Comparison of ENCODE assay signal across 11 cellular contexts in the genomic region with DNA sequence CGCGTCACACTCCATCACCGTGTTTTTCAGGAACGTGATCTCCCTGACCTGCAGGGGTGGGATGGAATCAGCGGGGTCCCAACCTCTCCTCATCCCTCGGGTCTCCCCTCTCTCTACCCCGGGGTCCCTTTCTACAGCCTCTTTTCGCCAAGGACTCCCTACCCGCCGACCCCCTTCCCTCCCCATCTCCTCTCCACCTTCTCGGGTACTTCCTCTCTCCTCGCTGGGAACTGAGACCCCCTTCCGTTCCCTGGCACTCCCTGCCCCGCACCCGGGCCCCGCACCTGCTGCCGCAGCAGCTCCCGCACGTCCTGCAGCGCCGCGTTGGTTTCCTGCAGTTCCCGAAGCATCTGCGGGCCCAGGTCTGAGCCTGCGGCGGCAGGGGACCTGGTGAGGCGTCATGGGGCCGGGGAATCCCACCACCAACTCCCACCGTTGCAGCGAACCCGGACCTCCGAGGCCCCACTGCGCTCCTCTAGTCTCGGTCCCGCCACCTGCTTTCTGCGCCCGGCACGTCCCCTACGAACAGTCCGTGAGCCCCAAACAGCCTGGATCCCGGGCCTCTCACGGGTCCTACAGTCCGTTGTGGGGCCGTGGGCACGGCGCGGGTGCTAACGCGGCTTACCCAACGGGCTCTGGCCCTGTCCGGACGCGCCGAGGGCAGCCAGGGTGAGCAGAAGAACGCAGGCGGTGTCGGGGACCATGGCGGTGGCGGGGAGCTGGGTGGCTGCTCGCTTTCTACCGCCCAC. TPM values are rescaled to one million over a fixed set of nuclear protein-coding genes. Genes with fewer than 3 reads are reported as not detected.
A peak's percentile ranks its signal among the peaks of the same experiment; 100 is the strongest.
DNase-seq lines count a peak whose midpoint lies in the region; ATAC-seq and TF ChIP-seq lines count a peak whose summit lies in the region.
"Had no signal": no experiment of that assay in that cellular context is flagged by ENCODE, and none has a peak within 500 bp of the region (broad histone marks: within the 10 kb centered on the region; RNA-seq: fewer than 3 reads in every experiment).

A gene (minus strand): TSS at position 740 of the 749 bp plus-strand sequence. CDS start 36 bp downstream, at position 704.

- intact Hi-C loops in activated CD8-positive, alpha-beta T cell treated with anti-CD3 and anti-CD28 coated beads for 36 hours (cut with micrococcal nuclease) = no loop called here
- intact Hi-C loops in lower lobe of right lung (cut with DNase I) = no loop called here

- DNase-seq in activated CD8-positive, alpha-beta T cell treated with anti-CD3 and anti-CD28 coated beads for 36 hours = no peak
- no peak for DNase-seq in activated CD8-positive, alpha-beta T cell treated with anti-CD3 and anti-CD28 coated beads, Interleukin-2, amount 10 ng/mL, durations not matched to agents 7 days and 5 days
- DNase-seq in activated naive CD8-positive, alpha-beta T cell treated with anti-CD3 and anti-CD28 coated beads, Interleukin-2, amount 50 U/mL, for 24 hours = no peak
- no peak for DNase-seq in lower lobe of right lung
- DNase-seq: hippocampal formation, NCI-H1092 treated with DMSO at 0.1 percent for 48 hours had no signal

- H3K36me3 ChIP-seq in lower lobe of right lung = no peaks in the 10 kb centered on the region

- H3K27me3 Mint-ChIP-seq in activated CD8-positive, alpha-beta T cell treated with anti-CD3 and anti-CD28 coated beads for 36 hours = peaks cover 74% of the 10 kb centered on the region
- peaks cover 79% of the 10 kb centered on the region for H3K27me3 Mint-ChIP-seq in activated CD8-positive, alpha-beta T cell treated with anti-CD3 and anti-CD28 coated beads, Interleukin-2, amount 10 ng/mL, durations not matched to agents 7 days and 5 days (ENCODE audit: low read depth)
- peaks cover 81% of the 10 kb centered on the region for H3K27me3 Mint-ChIP-seq in activated naive CD8-positive, alpha-beta T cell treated with anti-CD3 and anti-CD28 coated beads, Interleukin-2, amount 50 U/mL, for 24 hours

- peaks cover 93% of the 10 kb centered on the region for H3K27me3 ChIP-seq in lower lobe of right lung (ENCODE audit: low read depth)

- POLR2A ChIA-PET in activated CD8-positive, alpha-beta T cell treated with anti-CD3 and anti-CD28 coated beads for 36 hours (lab: Charles Lee) = no interaction called here
- POLR2A ChIA-PET in activated CD8-positive, alpha-beta T cell treated with anti-CD3 and anti-CD28 coated beads, Interleukin-2, amount 10 ng/mL, durations not matched to agents 7 days and 5 days (lab: Charles Lee) = no interaction called here

- H3K4me3 Mint-ChIP-seq in activated CD8-positive, alpha-beta T cell treated with anti-CD3 and anti-CD28 coated beads for 36 hours = peak within 1 kb of the TSS; percentile 48
- H3K4me3 Mint-ChIP-seq in activated CD8-positive, alpha-beta T cell treated with anti-CD3 and anti-CD28 coated beads, Interleukin-2, amount 10 ng/mL, durations not matched to agents 7 days and 5 days = no peak within 1 kb of the TSS
- peak within 1 kb of the TSS; percentile 59 for H3K4me3 Mint-ChIP-seq in activated naive CD8-positive, alpha-beta T cell treated with anti-CD3 and anti-CD28 coated beads, Interleukin-2, amount 50 U/mL, for 24 hours

- peaks cover 3% of the 10 kb centered on the region for H3K9me3 Mint-ChIP-seq in activated CD8-positive, alpha-beta T cell treated with anti-CD3 and anti-CD28 coated beads for 36 hours
- no peaks in the 10 kb centered on the region for H3K9me3 Mint-ChIP-seq in activated CD8-positive, alpha-beta T cell treated with anti-CD3 and anti-CD28 coated beads, Interleukin-2, amount 10 ng/mL, durations not matched to agents 7 days and 5 days (ENCODE audit: insufficient read depth)
- H3K9me3 Mint-ChIP-seq in activated naive CD8-positive, alpha-beta T cell treated with anti-CD3 and anti-CD28 coated beads, Interleukin-2, amount 50 U/mL, for 24 hours = no peaks in the 10 kb centered on the region

- H3K27ac Mint-ChIP-seq in activated CD8-positive, alpha-beta T cell treated with anti-CD3 and anti-CD28 coated beads for 36 hours = no peak within 1 kb of the TSS
- H3K27ac Mint-ChIP-seq in activated CD8-positive, alpha-beta T cell treated with anti-CD3 and anti-CD28 coated beads, Interleukin-2, amount 10 ng/mL, durations not matched to agents 7 days and 5 days = no peak within 1 kb of the TSS
- no peak within 1 kb of the TSS for H3K27ac Mint-ChIP-seq in activated naive CD8-positive, alpha-beta T cell treated with anti-CD3 and anti-CD28 coated beads, Interleukin-2, amount 50 U/mL, for 24 hours

- CTCF ChIA-PET in activated CD8-positive, alpha-beta T cell treated with anti-CD3 and anti-CD28 coated beads for 36 hours (lab: Charles Lee) = no interaction called here
- CTCF ChIA-PET in activated CD8-positive, alpha-beta T cell treated with anti-CD3 and anti-CD28 coated beads, Interleukin-2, amount 10 ng/mL, durations not matched to agents 7 days and 5 days (lab: Charles Lee) = interaction anchor here (1.2 kb wide), 1 partner anchor 56 kb away, joined by 3 read pairs; no protein-coding TSS in a partner anchor

- no peak within 1 kb of the TSS for H3K27ac ChIP-seq in lower lobe of right lung

- H3K36me3 Mint-ChIP-seq in activated CD8-positive, alpha-beta T cell treated with anti-CD3 and anti-CD28 coated beads for 36 hours (ENCODE audit: low read depth) = peaks cover 3% of the 10 kb centered on the region
- H3K36me3 Mint-ChIP-seq in activated CD8-positive, alpha-beta T cell treated with anti-CD3 and anti-CD28 coated beads, Interleukin-2, amount 10 ng/mL, durations not matched to agents 7 days and 5 days (ENCODE audit: low read depth) = peaks cover 5% of the 10 kb centered on the region
- peaks cover 2% of the 10 kb centered on the region for H3K36me3 Mint-ChIP-seq in activated naive CD8-positive, alpha-beta T cell treated with anti-CD3 and anti-CD28 coated beads, Interleukin-2, amount 50 U/mL, for 24 hours (ENCODE audit: low read depth)

- peak within 1 kb of the TSS; percentile 39 for H3K4me3 ChIP-seq in lower lobe of right lung

- no peak for ATAC-seq in activated CD8-positive, alpha-beta T cell treated with anti-CD3 and anti-CD28 coated beads for 36 hours
- no peak for ATAC-seq in activated CD8-positive, alpha-beta T cell treated with anti-CD3 and anti-CD28 coated beads, Interleukin-2, amount 10 ng/mL, durations not matched to agents 7 days and 5 days
- ATAC-seq in activated naive CD8-positive, alpha-beta T cell treated with anti-CD3 and anti-CD28 coated beads, Interleukin-2, amount 50 U/mL, for 24 hours = no peak
- ATAC-seq in lower lobe of right lung (no peak), GM18517 (IDR thresholded peaks at IDR 0.05; ENCODE audit: unreplicated experiment) (no peak), GM21717 (IDR thresholded peaks at IDR 0.05; ENCODE audit: unreplicated experiment) (no peak), GM18907 (IDR thresholded peaks at IDR 0.05; ENCODE audit: unreplicated experiment) (no peak)

- TF ChIP-seq CTCF in activated CD8-positive, alpha-beta T cell treated with anti-CD3 and anti-CD28 coated beads for 36 hours (IDR thresholded peaks at IDR 0.05) = no peak
- no peak for TF ChIP-seq CTCF in lower lobe of right lung (IDR thresholded peaks at IDR 0.05)
- no peak for TF ChIP-seq CTCF in subcutaneous adipose tissue (IDR thresholded peaks at IDR 0.05; ENCODE audit: low read depth)

- no peaks in the 10 kb centered on the region for H3K9me3 ChIP-seq in lower lobe of right lung

- peaks cover 42% of the 10 kb centered on the region for H3K4me1 ChIP-seq in lower lobe of right lung

- H3K4me1 Mint-ChIP-seq in activated CD8-positive, alpha-beta T cell treated with anti-CD3 and anti-CD28 coated beads for 36 hours (ENCODE audit: low read depth) = peaks cover 33% of the 10 kb centered on the region
- peaks cover 23% of the 10 kb centered on the region for H3K4me1 Mint-ChIP-seq in activated CD8-positive, alpha-beta T cell treated with anti-CD3 and anti-CD28 coated beads, Interleukin-2, amount 10 ng/mL, durations not matched to agents 7 days and 5 days (ENCODE audit: low read depth)
- H3K4me1 Mint-ChIP-seq in activated naive CD8-positive, alpha-beta T cell treated with anti-CD3 and anti-CD28 coated beads, Interleukin-2, amount 50 U/mL, for 24 hours = peaks cover 27% of the 10 kb centered on the region

RNA-seq across cellular contexts. Expression of the gene that starts here (rescaled TPM):
- total RNA-seq in activated CD8-positive, alpha-beta T cell treated with anti-CD3 and anti-CD28 coated beads for 36 hours = not detected
- not detected for total RNA-seq in activated CD8-positive, alpha-beta T cell treated with anti-CD3 and anti-CD28 coated beads, Interleukin-2, amount 10 ng/mL, durations not matched to agents 7 days and 5 days
- total RNA-seq in lower lobe of right lung = 2.3 TPM
- total RNA-seq in subcutaneous adipose tissue = 10 to 100 TPM in 3 of 4 donors, 1 to 10 TPM in 1; 6.2 to 48.0 (median 14.2) TPM
- total RNA-seq: T-helper 1 cell treated with Interleukin-12 subunit alpha and Interleukin-12 subunit beta and Interleukin-4 antibody, amounts not matched to agents 30 ng/mL and 1 ng/mL, for 36 hours had no signal
